In genomic region chr6:148261470-148261869, GRCh38 we compare ENCODE assay signal across 16 cellular contexts.
"Had no signal": no experiment of that assay in that cellular context is flagged by ENCODE, and none has a peak within 500 bp of the region (broad histone marks: within the 10 kb centered on the region; RNA-seq: fewer than 3 reads in every experiment).

No MANE protein-coding gene starts in this region.

- DNase-seq: effector memory CD8-positive, alpha-beta T cell; esophagus squamous epithelium; foreskin fibroblast; left colon; left ventricle myocardium superior; mesenchymal stem cell; midbrain; occipital lobe; pancreas; right cardiac atrium; stimulated activated CD4-positive, alpha-beta T cell treated with anti-CD3 and anti-CD28 coated beads, Interleukin-2, amount 100 ng/mL, for 48 hours; stimulated activated naive CD4-positive, alpha-beta T cell treated with Interleukin-2 at 50 U/mL for 16 hours; trophoblast cell had no signal

- H3K27ac ChIP-seq: pancreas had no signal

- H3K27me3 ChIP-seq: esophagus squamous epithelium, pancreas had no signal

- H3K4me3 ChIP-seq: esophagus squamous epithelium, lung, pancreas, smooth muscle cell had no signal

- ATAC-seq: effector memory CD8-positive, alpha-beta T cell; left colon; left ventricle myocardium superior; natural killer cell treated with Interleukin-12 subunit alpha and Interleukin-12 subunit beta and Interleukin-15 and Interleukin-18, amount 100 ng/mL, for 72 hours; pancreas; right cardiac atrium had no signal

- FAIRE-seq: pancreas had no signal

- H3K9me3 ChIP-seq: esophagus squamous epithelium, pancreas had no signal

- H3K4me1 ChIP-seq: pancreas had no signal

- H3K36me3 ChIP-seq: esophagus squamous epithelium, pancreas had no signal

- H3K4me2 ChIP-seq: smooth muscle cell had no signal
